16 cellular contexts compared by ENCODE assay signal in genomic region chr4:184635381-184635780, GRCh38. TPM values are rescaled to one million over a fixed set of nuclear protein-coding genes. Genes with fewer than 3 reads are reported as not detected.
A peak's percentile ranks its signal among the peaks of the same experiment; 100 is the strongest.
DNase-seq lines count a peak whose midpoint lies in the region; ATAC-seq, FAIRE-seq and TF ChIP-seq lines count a peak whose summit lies in the region.
"Had no signal": no experiment of that assay in that cellular context is flagged by ENCODE, and none has a peak within 500 bp of the region (broad histone marks: within the 10 kb centered on the region; RNA-seq: fewer than 3 reads in every experiment).

No MANE protein-coding gene starts in this region.

- H3K36me3 ChIP-seq in HepG2 (replicated peaks in 1 of 2; ENCODE audit: control insufficient read depth in 1 of 2, insufficient read depth in 2 of 2, low read length in 2 of 2) (peaks cover 15 to 51% of the 10 kb centered on the region in 2 experiments), pancreas (peaks cover 0 to 14% (median 14%) of the 10 kb centered on the region in 3 donors)

- no peak overlapping the region for H3K27ac ChIP-seq in HepG2 (ENCODE audit: extremely low read length, insufficient read depth, low read length)
- H3K27ac ChIP-seq in pancreas: no peak overlapping the region
- H3K27ac ChIP-seq: 22Rv1 had no signal

- ATAC-seq in HepG2 (no peak), pancreas (peak; percentile 50 to 80 (median 66))
- ATAC-seq: CD8-positive, alpha-beta T cell had no signal

- H3K27me3 ChIP-seq in HepG2 (ENCODE audit: control insufficient read depth in 1 of 2, insufficient read depth in 2 of 2, low read length in 2 of 2): no peaks in the 10 kb centered on the region
- H3K27me3 ChIP-seq in pancreas: no peaks in the 10 kb centered on the region

- H3K9me3 ChIP-seq in HepG2 (ENCODE audit: low read length) (no peaks in the 10 kb centered on the region), pancreas (no peaks in the 10 kb centered on the region)
- H3K9me3 ChIP-seq: HAP-1 had no signal

- no peak overlapping the region for H2AFZ ChIP-seq in HepG2 (ENCODE audit: low read length)

- H4K20me1 ChIP-seq in HepG2 (ENCODE audit: insufficient read depth, low read length): no peaks in the 10 kb centered on the region

- 44% methylated on average over 3 of the region's 3 CpGs for WGBS in HepG2 (ENCODE audit: low lambda C conversion rate)
- 55 to 69% methylated on average over 3 of the region's 3 CpGs for WGBS in pancreas, 2 donors

- DNase-seq in GM12891 (ENCODE audit: insufficient read length, low spot score) (no peak), fibroblast of mammary gland (ENCODE audit: low read depth) (peak; percentile 10), HepG2 (ENCODE audit: low spot score) (no peak), pancreas (no peak), dedifferentiated amniotic fluid mesenchymal stem cell (ENCODE audit: extremely low spot score) (no peak), NCI-H2107 treated with DMSO at 0.1 percent for 48 hours (lab: John Stamatoyannopoulos, UW; ENCODE audit: unreplicated experiment) (no peak), retina (no peak)
- DNase-seq: CD8-positive, alpha-beta T cell; COR-L47; DMS153; DMS79 treated with DMSO at 0.1 percent for 48 hours; EL had no signal

- H3K4me3 ChIP-seq in fibroblast of mammary gland (ENCODE audit: control insufficient read depth, low read depth, low read length) (no peak overlapping the region), HepG2 (replicated peaks in 1 of 3; ENCODE audit: insufficient read depth in 1 of 3, low read depth in 2 of 3, low read length in 3 of 3) (no peak overlapping the region), pancreas (no peak overlapping the region)
- H3K4me3 ChIP-seq: HAP-1 had no signal

- peak; percentile 33 for FAIRE-seq in GM12891 (lab: Jason Lieb, UNC)
- FAIRE-seq in HepG2 (lab: Jason Lieb, UNC): peak; percentile 37
- peak; percentile 17 for FAIRE-seq in pancreas (lab: Jason Lieb, UNC)
- FAIRE-seq: D721Med, H1 had no signal

- POLR2A ChIA-PET in HepG2 (lab: Yijun Ruan, JAX): interaction anchor here (2.0 kb wide), 1 partner anchor 14 kb away, joined by 10 read pairs; the partner anchor contains the start of genes CASP3 and PRIMPOL

- no peak overlapping the region for H3K4me2 ChIP-seq in HepG2 (ENCODE audit: low read depth, low read length)

- no TSS peak for BruUV-seq in HepG2 (replicated peaks; lab: Mats Ljungman, UMichigan)

- in situ Hi-C loops in HepG2 (cut with HindIII; ENCODE audit: extremely low pct_ligation_motif_present, low pct_unique_long_range_greater_than_20kb): no loop called here

- TF ChIP-seq POLR2A in GM12891 (IDR thresholded peaks at IDR 0.05; ENCODE audit: low read depth, low read length) (no peak), HepG2 (IDR thresholded peaks at IDR 0.05; ENCODE audit: insufficient read depth in 1 of 2, low read depth in 2 of 2, low read length in 2 of 2) (no peak)

- TF ChIP-seq EP300 in HepG2 (IDR thresholded peaks at IDR 0.05; ENCODE audit: low read depth in 2 of 2, low read length in 2 of 2) (0 out of 4 replicates have a peak, but pooled peaks of 1 of the 2 experiments have one; percentile 9), HepG2 (CRISPR knock-in tag; IDR thresholded peaks at IDR 0.05; ENCODE audit: borderline replicate concordance) (no peak)

- TF ChIP-seq CTCF in fibroblast of mammary gland (conservative IDR thresholded peaks at IDR 0.05; ENCODE audit: control insufficient read depth, insufficient read depth, low read depth, low read length) (no peak), HepG2 (CRISPR knock-in tag; IDR thresholded peaks at IDR 0.05) (no peak), pancreas (IDR thresholded peaks at IDR 0.05) (no peak)

- intact Hi-C loops in HepG2 (cut with micrococcal nuclease; ENCODE audit: unreplicated experiment): no loop called here
- intact Hi-C loops in pancreas (cut with DNase I): no loop called here

- H3K79me2 ChIP-seq in HepG2 (ENCODE audit: insufficient read depth, low read length): peaks cover 24% of the 10 kb centered on the region

- CTCF ChIA-PET in HepG2 (lab: Yijun Ruan, JAX; ENCODE audit: low intra/inter-chr PET ratio, low total read pairs): no interaction called here

- no peak for TF ChIP-seq RAD21 in HepG2 (CRISPR knock-in tag; IDR thresholded peaks at IDR 0.05)

- peaks cover 26% of the 10 kb centered on the region for H3K4me1 ChIP-seq in HepG2 (ENCODE audit: insufficient read depth, low read length)
- peaks cover 0 to 16% (median 3%) of the 10 kb centered on the region in 3 donors for H3K4me1 ChIP-seq in pancreas
- H3K4me1 ChIP-seq: HAP-1 had no signal

- H3K9ac ChIP-seq in HepG2 (ENCODE audit: insufficient read depth, low read depth, low read length): no peak overlapping the region

TF ChIP-seq in GM12891, 5 proteins besides CTCF, POLR2A, EP300 and RAD21:
- no peak for TF ChIP-seq SPI1 (IDR thresholded peaks at IDR 0.05; ENCODE audit: low read depth, low read length)
- TF ChIP-seq TAF1 (IDR thresholded peaks at IDR 0.05; ENCODE audit: low read depth, low read length): no peak
- no peak for TF ChIP-seq PAX5 (IDR thresholded peaks at IDR 0.05; ENCODE audit: insufficient read depth, low read length, severe bottlenecking)
- no peak for TF ChIP-seq POU2F2 (IDR thresholded peaks at IDR 0.05; ENCODE audit: low read depth, low read length)
- no peak for TF ChIP-seq POLR2AphosphoS5 (IDR thresholded peaks at IDR 0.05; ENCODE audit: low read depth, low read length)

TF ChIP-seq in HepG2, 621 proteins besides CTCF, POLR2A, EP300 and RAD21 (continues in another document):
- TF ChIP-seq SRY (CRISPR knock-in tag; IDR thresholded peaks at IDR 0.05): no peak
- TF ChIP-seq RXRB (CRISPR knock-in tag; IDR thresholded peaks at IDR 0.05; ENCODE audit: borderline replicate concordance): peak; percentile 73

RNA-seq across cellular contexts. Expression of gene CASP3, which starts 13.9 kb away (rescaled TPM):
- polyA plus RNA-seq in GM12891 (2012; ENCODE audit: low read depth, missing spikeins): 35.2 TPM
- total RNA-seq in HepG2 (2016; rRNA removed; fragmentation: Illumina TruSeq; extraction: Trizol) (77.8 and 139 TPM in 2 replicates), pancreas (10 to 100 TPM in 1 of 6 donors, 1 to 10 TPM in 5; 3.6 to 13.6 (median 6.3) TPM)
- 6.9 and 8.3 TPM in 2 replicates for total RNA-seq in HepG2 (2016; cell fraction: cytosol; rRNA removed; fragmentation: Illumina TruSeq; extraction: Trizol; ENCODE audit: low read depth)
- 76.3 and 140 TPM in 2 replicates for total RNA-seq in HepG2 (2016; cell fraction: insoluble cytoplasmic fraction; rRNA removed; fragmentation: Illumina TruSeq; extraction: Trizol)
- total RNA-seq in HepG2 (2016; cell fraction: membrane; rRNA removed; fragmentation: Illumina TruSeq; extraction: Trizol): 25.2 and 26.5 TPM in 2 replicates
- total RNA-seq in HepG2 (2016; cell fraction: nucleus; rRNA removed; fragmentation: Illumina TruSeq; extraction: Trizol): 38.4 and 42.0 TPM in 2 replicates
- polyA plus RNA-seq in HepG2 (2011; rRNA removed) (19.9 and 26.0 TPM in 2 replicates), pancreas (1 to 10 TPM; 4.8 to 8.1 TPM)
- polyA plus RNA-seq in HepG2 (2011; cell fraction: cytosol; rRNA removed): 9.9 and 15.6 TPM in 2 replicates
- polyA plus RNA-seq in HepG2 (2011; cell fraction: nucleus; rRNA removed): 4.4 and 6.4 TPM in 2 replicates
- polyA plus RNA-seq in HepG2 (2012): 22.6 and 26.2 TPM in 2 replicates
- polyA plus RNA-seq in HepG2 (2016; cell fraction: cytosol; fragmentation: Illumina TruSeq; extraction: Trizol; ENCODE audit: low read depth): 4.5 and 4.9 TPM in 2 replicates
- 116 and 129 TPM in 2 replicates for polyA plus RNA-seq in HepG2 (2016; cell fraction: insoluble cytoplasmic fraction; fragmentation: Illumina TruSeq; extraction: Trizol; ENCODE audit: low read depth)
- polyA plus RNA-seq in HepG2 (2016; cell fraction: membrane; fragmentation: Illumina TruSeq; extraction: Trizol; ENCODE audit: low read depth): 13.7 and 15.0 TPM in 2 replicates
- 50.9 and 57.0 TPM in 2 replicates for polyA plus RNA-seq in HepG2 (2016; cell fraction: nucleus; fragmentation: Illumina TruSeq; extraction: Trizol; ENCODE audit: insufficient read depth, low read depth)
- 5.3 and 7.6 TPM in 2 replicates for polyA minus RNA-seq in HepG2 (2011; rRNA and poly(A)+ RNA removed; ENCODE audit: low replicate concordance)
- polyA minus RNA-seq in HepG2 (2011; cell fraction: cytosol; rRNA and poly(A)+ RNA removed): 9.8 and 11.5 TPM in 2 replicates
- 13.1 and 13.6 TPM in 2 replicates for polyA minus RNA-seq in HepG2 (2011; cell fraction: nucleus; rRNA and poly(A)+ RNA removed)

RNA-seq across cellular contexts. Expression of gene PRIMPOL, which starts 14.2 kb away (rescaled TPM):
- polyA plus RNA-seq in GM12891 (2012; ENCODE audit: low read depth, missing spikeins): 8.9 TPM
- total RNA-seq in HepG2 (2016; rRNA removed; fragmentation: Illumina TruSeq; extraction: Trizol) (11.0 and 17.3 TPM in 2 replicates), pancreas (10 to 100 TPM in 1 of 6 donors, 1 to 10 TPM in 5; 3.3 to 10.2 (median 6.0) TPM)
- 9.6 and 10.1 TPM in 2 replicates for total RNA-seq in HepG2 (2016; cell fraction: cytosol; rRNA removed; fragmentation: Illumina TruSeq; extraction: Trizol; ENCODE audit: low read depth)
- 10.8 and 14.2 TPM in 2 replicates for total RNA-seq in HepG2 (2016; cell fraction: insoluble cytoplasmic fraction; rRNA removed; fragmentation: Illumina TruSeq; extraction: Trizol)
- total RNA-seq in HepG2 (2016; cell fraction: membrane; rRNA removed; fragmentation: Illumina TruSeq; extraction: Trizol): 6.1 and 6.6 TPM in 2 replicates
- total RNA-seq in HepG2 (2016; cell fraction: nucleus; rRNA removed; fragmentation: Illumina TruSeq; extraction: Trizol): 7.1 and 11.9 TPM in 2 replicates
- polyA plus RNA-seq in HepG2 (2011; rRNA removed) (4.4 and 7.3 TPM in 2 replicates), pancreas (10 to 100 TPM; 20.0 to 22.8 TPM)
- 1.4 and 2.2 TPM in 2 replicates for polyA plus RNA-seq in HepG2 (2011; cell fraction: cytosol; rRNA removed)
- polyA plus RNA-seq in HepG2 (2011; cell fraction: nucleus; rRNA removed): 3.0 and 4.4 TPM in 2 replicates
- polyA plus RNA-seq in HepG2 (2012): 5.3 and 5.4 TPM in 2 replicates
- polyA plus RNA-seq in HepG2 (2016; cell fraction: cytosol; fragmentation: Illumina TruSeq; extraction: Trizol; ENCODE audit: low read depth): 0.87 and 1.7 TPM in 2 replicates
- polyA plus RNA-seq in HepG2 (2016; cell fraction: insoluble cytoplasmic fraction; fragmentation: Illumina TruSeq; extraction: Trizol; ENCODE audit: low read depth): 9.6 and 12.3 TPM in 2 replicates
- polyA plus RNA-seq in HepG2 (2016; cell fraction: membrane; fragmentation: Illumina TruSeq; extraction: Trizol; ENCODE audit: low read depth): 2.6 and 3.3 TPM in 2 replicates
- polyA plus RNA-seq in HepG2 (2016; cell fraction: nucleus; fragmentation: Illumina TruSeq; extraction: Trizol; ENCODE audit: insufficient read depth, low read depth): 20.4 and 22.6 TPM in 2 replicates
- polyA minus RNA-seq in HepG2 (2011; rRNA and poly(A)+ RNA removed; ENCODE audit: low replicate concordance): 1.2 and 2.0 TPM in 2 replicates
- 1.1 and 2.1 TPM in 2 replicates for polyA minus RNA-seq in HepG2 (2011; cell fraction: cytosol; rRNA and poly(A)+ RNA removed)
- polyA minus RNA-seq in HepG2 (2011; cell fraction: nucleus; rRNA and poly(A)+ RNA removed): 4.6 and 6.2 TPM in 2 replicates
